ENCODE assay signal across 14 cellular contexts in genomic region chr4:73369506-73370199, GRCh38. TPM values are rescaled to one million over a fixed set of nuclear protein-coding genes. Genes with fewer than 3 reads are reported as not detected.
DNase-seq lines count a peak whose midpoint lies in the region; ATAC-seq, FAIRE-seq and TF ChIP-seq lines count a peak whose summit lies in the region.
"Not testable (repeated sequence)": the region's sequence is repeated elsewhere in the genome, so short reads cannot be mapped to it uniquely, and the experiment has no call there.
"Had no signal": no experiment of that assay in that cellular context is flagged by ENCODE, and none has a peak within 500 bp of the region (broad histone marks: within the 10 kb centered on the region; RNA-seq: fewer than 3 reads in every experiment).

No MANE protein-coding gene starts in this region.

- peaks cover 29% of the 10 kb centered on the region for H3K36me3 Mint-ChIP-seq in GM23338 (ENCODE audit: low read depth)

- not testable (repeated sequence) for H3K9ac ChIP-seq in HUES64 (ENCODE audit: low read depth, low read length); NT2/D1 (ENCODE audit: insufficient read length, low read depth); H1 (replicated peaks in 1 of 4; ENCODE audit: extremely low read depth in 1 of 4, low read depth in 3 of 4, low read length in 3 of 4); HepG2 (ENCODE audit: insufficient read depth, low read depth, low read length)

- intact Hi-C loops in HepG2 (cut with micrococcal nuclease; ENCODE audit: unreplicated experiment), result not testable (repeated sequence)

- H3K9me3 Mint-ChIP-seq in GM23338, result peaks cover 38% of the 10 kb centered on the region

- H3K23me2 ChIP-seq in H1 (ENCODE audit: low read depth, low read length), result not testable (repeated sequence)

- H3K9me2 ChIP-seq in GM23338 (ENCODE audit: insufficient read depth), result not testable (repeated sequence)

- H2AK5ac ChIP-seq in H1 (ENCODE audit: low read depth, low read length), result not testable (repeated sequence)

- not testable (repeated sequence) for H4K91ac ChIP-seq in H1 (replicated peaks; ENCODE audit: insufficient read length, low read length)

- not testable (repeated sequence) for H3K4me2 ChIP-seq in GM23338; H1 (ENCODE audit: insufficient read depth in 1 of 2, low read depth in 2 of 2, low read length in 2 of 2); HepG2 (ENCODE audit: low read depth, low read length)

- CTCF ChIA-PET in H1 (lab: Charles Lee; ENCODE audit: partially characterized antibody), result interaction anchor here (0.7 to 2.8 kb wide), 3 partner anchors 11 to 77 kb away, joined by 3 to 7 read pairs (median 4); no protein-coding TSS in a partner anchor
- CTCF ChIA-PET in HepG2 (lab: Yijun Ruan, JAX; ENCODE audit: low intra/inter-chr PET ratio, low total read pairs), result not testable (repeated sequence)

- TF ChIP-seq CTCF in GM23338 (conservative IDR thresholded peaks at IDR 0.05; ENCODE audit: low read depth in 2 of 2); H1 (IDR thresholded peaks at IDR 0.05; ENCODE audit: control extremely low read depth in 1 of 3, insufficient read depth in 1 of 3, low read depth in 1 of 3, low read length in 3 of 3); HepG2 (CRISPR knock-in tag; IDR thresholded peaks at IDR 0.05): not testable (repeated sequence)

- POLR2A ChIA-PET in H1 (lab: Charles Lee; ENCODE audit: partially characterized antibody); HepG2 (lab: Yijun Ruan, JAX): not testable (repeated sequence)

- H2BK15ac ChIP-seq in H1 (ENCODE audit: low read length), result not testable (repeated sequence)

- DNase-seq in GM23338 (ENCODE audit: low spot score) (peak; percentile 24), HAP-1 (ENCODE audit: low spot score in 2 of 2) (peak; percentile 74 to 87), NT2/D1 (ENCODE audit: low read depth, low spot score) (peak; percentile 36), iPS DF 4.7 (ENCODE audit: extremely low read depth, low spot score) (peak; percentile 3)
- DNase-seq in H1 (ENCODE audit: low read depth in 1 of 2, low spot score in 2 of 2); HepG2 (ENCODE audit: low spot score): not testable (repeated sequence)

- H2BK5ac ChIP-seq in H1 (ENCODE audit: low read depth, low read length), result not testable (repeated sequence)

- TF ChIP-seq POLR2A in H1 (IDR thresholded peaks at IDR 0.05; ENCODE audit: control extremely low read depth in 1 of 2, low read depth in 2 of 2, low read length in 2 of 2); HepG2 (IDR thresholded peaks at IDR 0.05; ENCODE audit: insufficient read depth in 1 of 2, low read depth in 2 of 2, low read length in 2 of 2): not testable (repeated sequence)

- not testable (repeated sequence) for H3K14ac ChIP-seq in H1 (ENCODE audit: insufficient read length)

- H4K20me1 ChIP-seq in GM23338 (replicated peaks; ENCODE audit: insufficient read depth); H1 (replicated peaks in 1 of 2; ENCODE audit: control insufficient read depth in 1 of 2, insufficient read depth in 2 of 2, low read length in 2 of 2); HepG2 (ENCODE audit: insufficient read depth, low read length): not testable (repeated sequence)

- not testable (repeated sequence) for H3K27me3 ChIP-seq in GM23338 (ENCODE audit: insufficient read depth); HAP-1 (ENCODE audit: low read depth); HUES64 (ENCODE audit: insufficient read depth, low read length); NT2/D1 (ENCODE audit: insufficient read depth, insufficient read length); H1 (replicated peaks in 1 of 4; ENCODE audit: control insufficient read depth in 3 of 4, extremely low read depth in 1 of 4, insufficient read depth in 3 of 4, low read length in 3 of 4); HepG2 (ENCODE audit: control insufficient read depth in 1 of 2, insufficient read depth in 2 of 2, low read length in 2 of 2)

- TF ChIP-seq EP300 in H1 (IDR thresholded peaks at IDR 0.05; ENCODE audit: borderline replicate concordance in 1 of 2, low read depth in 2 of 2, low read length in 2 of 2); HepG2 (IDR thresholded peaks at IDR 0.05; ENCODE audit: low read depth in 2 of 2, low read length in 2 of 2); HepG2 (CRISPR knock-in tag; IDR thresholded peaks at IDR 0.05; ENCODE audit: borderline replicate concordance): not testable (repeated sequence)

- not testable (repeated sequence) for H3K4me1 Mint-ChIP-seq in GM23338

- H3K56ac ChIP-seq in H1 (replicated peaks; ENCODE audit: insufficient read length, low read depth, low read length), result not testable (repeated sequence)

- not testable (repeated sequence) for BruUV-seq in HepG2 (replicated peaks; lab: Mats Ljungman, UMichigan)

- not testable (repeated sequence) for H3K4ac ChIP-seq in H1 (replicated peaks; ENCODE audit: insufficient read length, low read depth, low read length)

- TF ChIP-seq RAD21 in H1 (IDR thresholded peaks at IDR 0.05 in 1 of 2, conservative IDR thresholded peaks at IDR 0.05 in 1 of 2; ENCODE audit: low read depth in 2 of 2, low read length in 2 of 2); HepG2 (CRISPR knock-in tag; IDR thresholded peaks at IDR 0.05): not testable (repeated sequence)

- not testable (repeated sequence) for H3K4me1 ChIP-seq in GM23338 (ENCODE audit: insufficient read depth); HUES64 (ENCODE audit: insufficient read depth, low read length); NT2/D1 (ENCODE audit: insufficient read depth, insufficient read length); H1 (replicated peaks in 1 of 4; ENCODE audit: control insufficient read depth in 3 of 4, insufficient read depth in 4 of 4, low read length in 3 of 4)
- H3K4me1 ChIP-seq in HAP-1 (peaks cover 11% of the 10 kb centered on the region), HepG2 (ENCODE audit: insufficient read depth, low read length) (peaks cover 15% of the 10 kb centered on the region)

- not testable (repeated sequence) for H3K18ac ChIP-seq in H1 (ENCODE audit: extremely low read depth, low read length)

- not testable (repeated sequence) for H4K8ac ChIP-seq in H1 (ENCODE audit: extremely low read depth, insufficient read depth, low read length)

- H3K4me3 Mint-ChIP-seq in GM23338, result not testable (repeated sequence)

- not testable (repeated sequence) for H3K79me2 ChIP-seq in GM23338 (replicated peaks; ENCODE audit: insufficient read depth); H1 (ENCODE audit: control insufficient read depth in 1 of 2, insufficient read depth in 2 of 2, low read length in 2 of 2); HepG2 (ENCODE audit: insufficient read depth, low read length)

- not testable (repeated sequence) for H2BK20ac ChIP-seq in H1 (ENCODE audit: low read length)

- H3K23ac ChIP-seq in H1 (ENCODE audit: insufficient read length), result not testable (repeated sequence)

- not testable (repeated sequence) for H3K27me3 Mint-ChIP-seq in GM23338 (ENCODE audit: insufficient read depth, low read depth, poor library complexity)

- H3F3A ChIP-seq in GM23338 (replicated peaks; ENCODE audit: low read depth), result not testable (repeated sequence)

- not testable (repeated sequence) for ATAC-seq in GM23338, HepG2

- in situ Hi-C loops in HAP-1 (cut with MboI; ENCODE audit: low sequenced_read_pairs); HepG2 (cut with HindIII; ENCODE audit: extremely low pct_ligation_motif_present, low pct_unique_long_range_greater_than_20kb): not testable (repeated sequence)

- not testable (repeated sequence) for H3K36me3 ChIP-seq in GM23338 (ENCODE audit: insufficient read depth); HAP-1 (replicated peaks); HUES64 (ENCODE audit: insufficient read depth, low read length); NT2/D1 (ENCODE audit: insufficient read depth, insufficient read length, low read length); H1 (ENCODE audit: control insufficient read depth in 2 of 4, insufficient read depth in 4 of 4, low read length in 3 of 4); HepG2 (replicated peaks in 1 of 2; ENCODE audit: control insufficient read depth in 1 of 2, insufficient read depth in 2 of 2, low read length in 2 of 2)

- not testable (repeated sequence) for H3K27ac ChIP-seq in GM23338 (ENCODE audit: low read depth); H1 (ENCODE audit: low read depth, low read length); HepG2 (ENCODE audit: extremely low read length, insufficient read depth, low read length)
- H3K27ac ChIP-seq in HUES64 (ENCODE audit: low read depth, low read length), result peak overlapping the region; percentile 52; the same call in 1 of the 2 replicates

- WGBS in HUES64, result 88% methylated on average over 7 of the region's 8 CpGs
- 83% methylated on average over 8 of the region's 8 CpGs; no CpG with 5 or more reads in 1 of the 2 experiments for WGBS in H1 (ENCODE audit: extremely low coverage in 1 of 2, insufficient coverage in 1 of 2, insufficient read length in 1 of 2, insufficient replicate concordance in 2 of 2, low coverage in 1 of 2, low lambda C conversion rate in 2 of 2, missing lambda C conversion rate in 1 of 2), 2 experiments
- WGBS in HepG2 (ENCODE audit: low lambda C conversion rate), result 93% methylated on average over 8 of the region's 8 CpGs

- not testable (repeated sequence) for H2BK12ac ChIP-seq in H1 (ENCODE audit: low read depth, low read length)

- not testable (repeated sequence) for H3K27ac Mint-ChIP-seq in GM23338

- not testable (repeated sequence) for H3K79me1 ChIP-seq in H1 (ENCODE audit: low read depth, low read length)

- FAIRE-seq in H1 (lab: Jason Lieb, UNC); HepG2 (lab: Jason Lieb, UNC): not testable (repeated sequence)

- H2AFZ ChIP-seq in GM23338; H1 (ENCODE audit: low read length); HepG2 (ENCODE audit: low read length): not testable (repeated sequence)

- not testable (repeated sequence) for H3K4me3 ChIP-seq in GM23338; HAP-1; HUES64 (ENCODE audit: low read length); NT2/D1 (ENCODE audit: insufficient read length, low read depth); H1 (ENCODE audit: extremely low read depth in 1 of 4, insufficient read depth in 2 of 4, low read depth in 3 of 4, low read length in 4 of 4); HepG2 (replicated peaks in 1 of 3; ENCODE audit: insufficient read depth in 1 of 3, low read depth in 2 of 3, low read length in 3 of 3)

- not testable (repeated sequence) for H3K9me3 ChIP-seq in HAP-1; NT2/D1 (ENCODE audit: insufficient read depth, low read length); HepG2 (ENCODE audit: low read length)
- H3K9me3 ChIP-seq in HUES64 (ENCODE audit: insufficient read depth, low read depth, low read length), result peaks cover 24% of the 10 kb centered on the region
- H3K9me3 ChIP-seq in H1 (ENCODE audit: insufficient read depth in 2 of 2, low read depth in 1 of 2, low read length in 1 of 2), result peaks cover 21 to 24% of the 10 kb centered on the region in 2 experiments

- H4K5ac ChIP-seq in H1 (ENCODE audit: insufficient read length, low read depth, low read length), result not testable (repeated sequence)

- not testable (repeated sequence) for H2BK120ac ChIP-seq in H1 (replicated peaks; ENCODE audit: low read depth, low read length)

RNA-seq across cellular contexts. Expression of gene ALB, which starts 34.4 kb away (rescaled TPM):
- not detected in 2 replicates for total RNA-seq in GM23338 (2014; rRNA removed; shearing (Covaris generic))
- polyA plus RNA-seq in GM23338 (2016; fragmentation: Nextera tagmentation; extraction: Ambion mirVana) (not detected in 2 replicates), H1 (2011; rRNA removed) (0.12 and 0.13 TPM in 2 replicates), HepG2 (2011; rRNA removed) (22,205 and 22,259 TPM in 2 replicates)
- polyA plus RNA-seq in HUES64 (2013, experiment 1 of 2), result 1.4 TPM
- polyA plus RNA-seq in HUES64 (2013, experiment 2 of 2), result 2.5 TPM
- total RNA-seq in H1 (2021; fragmentation: NEBNext Ultra II Directional; extraction: Animal tissue kit (Norgen Biotek cat#: 25700)), result not detected in 2 replicates
- 1.5 TPM for polyA plus RNA-seq in H1 (2011; cell fraction: cytosol; rRNA removed)
- 0.07 TPM for polyA plus RNA-seq in H1 (2011; cell fraction: nucleus; rRNA removed)
- polyA plus RNA-seq in H1 (2012, experiment 1 of 2), result 3.1 TPM in 1 of 4 replicates, not detected in the others
- 2.2 TPM for polyA plus RNA-seq in H1 (2012, experiment 2 of 2)
- not detected for polyA plus RNA-seq in H1 (2013, experiment 1 of 2)
- polyA plus RNA-seq in H1 (2013, experiment 2 of 2), result 0.09 TPM
- polyA minus RNA-seq in H1 (2011; rRNA and poly(A)+ RNA removed), result 0.98 TPM in 1 of 2 replicates, not detected in the other
- polyA minus RNA-seq in H1 (2011; cell fraction: cytosol; rRNA and poly(A)+ RNA removed), result not detected
- not detected for polyA minus RNA-seq in H1 (2011; cell fraction: nucleus; rRNA and poly(A)+ RNA removed)
- 10,101 and 22,625 TPM in 2 replicates for total RNA-seq in HepG2 (2016; rRNA removed; fragmentation: Illumina TruSeq; extraction: Trizol)
- 1,763 and 1,983 TPM in 2 replicates for total RNA-seq in HepG2 (2016; cell fraction: cytosol; rRNA removed; fragmentation: Illumina TruSeq; extraction: Trizol; ENCODE audit: low read depth)
- 10,071 and 21,691 TPM in 2 replicates for total RNA-seq in HepG2 (2016; cell fraction: insoluble cytoplasmic fraction; rRNA removed; fragmentation: Illumina TruSeq; extraction: Trizol)
- 2,665 and 3,098 TPM in 2 replicates for total RNA-seq in HepG2 (2016; cell fraction: membrane; rRNA removed; fragmentation: Illumina TruSeq; extraction: Trizol)
- 14,455 and 17,797 TPM in 2 replicates for total RNA-seq in HepG2 (2016; cell fraction: nucleus; rRNA removed; fragmentation: Illumina TruSeq; extraction: Trizol)
- 10,343 and 19,758 TPM in 2 replicates for polyA plus RNA-seq in HepG2 (2011; cell fraction: cytosol; rRNA removed)
- polyA plus RNA-seq in HepG2 (2011; cell fraction: nucleus; rRNA removed), result 4,838 and 7,133 TPM in 2 replicates
- 30,113 and 41,157 TPM in 2 replicates for polyA plus RNA-seq in HepG2 (2012)
- 1,641 and 1,730 TPM in 2 replicates for polyA plus RNA-seq in HepG2 (2016; cell fraction: cytosol; fragmentation: Illumina TruSeq; extraction: Trizol; ENCODE audit: low read depth)
- 9,271 and 9,564 TPM in 2 replicates for polyA plus RNA-seq in HepG2 (2016; cell fraction: insoluble cytoplasmic fraction; fragmentation: Illumina TruSeq; extraction: Trizol; ENCODE audit: low read depth)
- 1,898 and 2,256 TPM in 2 replicates for polyA plus RNA-seq in HepG2 (2016; cell fraction: membrane; fragmentation: Illumina TruSeq; extraction: Trizol; ENCODE audit: low read depth)
- polyA plus RNA-seq in HepG2 (2016; cell fraction: nucleus; fragmentation: Illumina TruSeq; extraction: Trizol; ENCODE audit: insufficient read depth, low read depth), result 21,168 and 22,798 TPM in 2 replicates
- 2.4 and 3,693 TPM in 2 replicates for polyA minus RNA-seq in HepG2 (2011; rRNA and poly(A)+ RNA removed; ENCODE audit: low replicate concordance)
- polyA minus RNA-seq in HepG2 (2011; cell fraction: cytosol; rRNA and poly(A)+ RNA removed), result 6,095 and 10,549 TPM in 2 replicates
- polyA minus RNA-seq in HepG2 (2011; cell fraction: nucleus; rRNA and poly(A)+ RNA removed), result 3,995 and 8,747 TPM in 2 replicates
- total RNA-seq: A673; CD4-positive, alpha-beta memory T cell; CD4-positive, CD25-positive, alpha-beta regulatory T cell; CD8-positive, alpha-beta memory T cell; Daoy had no signal
- polyA plus RNA-seq: AG04450; CD14-positive monocyte; CD4-positive, alpha-beta memory T cell; CD4-positive, CD25-positive, alpha-beta regulatory T cell; CD8-positive, alpha-beta memory T cell had no signal

Comparison
In these comparisons a context has a peak if more than half of its experiments do, and no peak if none do; other contexts are left out.
1. RNA of gene ALB, which starts 34.4 kb away (total RNA-seq): 1,763 to 22,625 TPM in HepG2; not detected in H1 and not detected in GM23338; every median in the first group is over 1,000 times any median in the second.